Comparison of ENCODE assay signal across 14 cellular contexts in the genomic region with DNA sequence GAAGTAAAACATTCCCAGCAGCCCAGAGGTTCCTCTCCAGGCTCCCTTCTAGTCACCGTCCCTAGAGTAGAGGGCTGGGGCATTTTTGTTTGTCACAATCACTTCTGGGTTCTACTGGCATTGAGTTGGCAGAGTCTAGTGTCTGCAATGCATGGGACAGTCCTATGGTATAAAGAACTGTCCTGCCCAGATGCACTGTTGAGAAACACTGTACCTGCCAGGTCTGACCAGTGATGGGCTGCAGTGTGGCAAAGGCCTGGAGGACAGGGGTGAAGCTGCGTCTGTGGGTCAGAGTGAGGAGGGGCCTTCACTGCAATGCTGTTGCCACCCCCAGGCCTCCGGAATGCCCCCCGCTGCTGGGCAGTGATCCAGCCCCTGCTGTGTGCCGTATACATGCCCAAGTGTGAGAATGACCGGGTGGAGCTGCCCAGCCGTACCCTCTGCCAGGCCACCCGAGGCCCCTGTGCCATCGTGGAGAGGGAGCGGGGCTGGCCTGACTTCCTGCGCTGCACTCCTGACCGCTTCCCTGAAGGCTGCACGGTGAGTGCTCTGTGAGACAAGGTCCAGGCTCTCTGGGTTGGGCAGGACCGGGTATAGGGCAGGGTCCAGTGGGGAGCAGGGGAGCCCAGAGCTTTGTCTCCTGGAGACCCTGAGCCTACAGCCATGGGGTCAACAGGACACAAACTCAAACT. TPM values are rescaled to one million over a fixed set of nuclear protein-coding genes. Genes with fewer than 3 reads are reported as not detected.
A peak's percentile ranks its signal among the peaks of the same experiment; 100 is the strongest.
DNase-seq lines count a peak whose midpoint lies in the region; ATAC-seq and TF ChIP-seq lines count a peak whose summit lies in the region.
"Had no signal": no experiment of that assay in that cellular context is flagged by ENCODE, and none has a peak within 500 bp of the region (broad histone marks: within the 10 kb centered on the region; RNA-seq: fewer than 3 reads in every experiment).

No MANE protein-coding gene starts in this region.

- POLR2A ChIA-PET in Panc1 (lab: Charles Lee) = no interaction called here

- H3K36me3 ChIP-seq in Panc1 (ENCODE audit: control insufficient read depth, insufficient read depth, low read length) (no peaks in the 10 kb centered on the region), osteoblast (ENCODE audit: insufficient read depth, low read length) (no peaks in the 10 kb centered on the region), MG63 (no peaks in the 10 kb centered on the region)

- no peaks in the 10 kb centered on the region for H3K27me3 ChIP-seq in Panc1 (ENCODE audit: control insufficient read depth, insufficient read depth, low read length)
- H3K27me3 ChIP-seq in osteoblast (ENCODE audit: insufficient read depth, low read length) = no peaks in the 10 kb centered on the region
- no peaks in the 10 kb centered on the region for H3K27me3 ChIP-seq in MG63

- no peak overlapping the region for H3K4me2 ChIP-seq in osteoblast (ENCODE audit: insufficient read depth, low read length)
- H3K4me2 ChIP-seq: A549 had no signal

- H3K27ac ChIP-seq in Panc1 (ENCODE audit: low read length) = no peak overlapping the region
- H3K27ac ChIP-seq in osteoblast (ENCODE audit: low read depth, low read length) = no peak overlapping the region
- H3K27ac ChIP-seq: A549 had no signal

- peaks cover 12% of the 10 kb centered on the region for H4K20me1 ChIP-seq in osteoblast (ENCODE audit: insufficient read depth, low read length)

- CTCF ChIA-PET in Panc1 (lab: Charles Lee) = no interaction called here

- no peak overlapping the region for H2AFZ ChIP-seq in osteoblast (ENCODE audit: low read length)

- intact Hi-C loops in Panc1 (cut with micrococcal nuclease; ENCODE audit: unreplicated experiment) = no loop called here

- H3K4me1 ChIP-seq in Panc1 (ENCODE audit: control insufficient read depth, insufficient read depth, low read length) = no peaks in the 10 kb centered on the region
- H3K4me1 ChIP-seq in osteoblast (ENCODE audit: insufficient read depth, low read length) = no peaks in the 10 kb centered on the region
- H3K4me1 ChIP-seq: A549, Caco-2 had no signal

- TF ChIP-seq CTCF in Panc1 (IDR thresholded peaks at IDR 0.05) = no peak
- TF ChIP-seq CTCF in osteoblast (IDR thresholded peaks at IDR 0.05; ENCODE audit: extremely low read depth, low read depth, low read length) = no peak

- H3K4me3 ChIP-seq in Panc1 (ENCODE audit: low read depth in 2 of 2, low read length in 2 of 2) (no peak overlapping the region), osteoblast (ENCODE audit: insufficient read depth, low read length) (no peak overlapping the region), MG63 (no peak overlapping the region)
- H3K4me3 ChIP-seq: A549 had no signal

- H3K79me2 ChIP-seq in osteoblast (ENCODE audit: insufficient read depth, low read length) = no peaks in the 10 kb centered on the region

- no peak for DNase-seq in Panc1 (ENCODE audit: low read depth, low spot score)
- DNase-seq in left lobe of liver (ENCODE audit: low spot score) = no peak
- DNase-seq in osteoblast (ENCODE audit: insufficient read length, low spot score, missing footprints) = peak; percentile 32
- no peak for DNase-seq in AG08395 (ENCODE audit: low spot score)
- no peak for DNase-seq in MG63
- DNase-seq: Caco-2; CD8-positive, alpha-beta T cell; DMS53; GF-D8; IMR-90 had no signal

- ATAC-seq in Panc1 (peak; percentile 63), left lobe of liver (peak; percentile 67), GM19397 (IDR thresholded peaks at IDR 0.05; ENCODE audit: unreplicated experiment) (no peak)
- ATAC-seq: A549; CD8-positive, alpha-beta T cell; HCT116 had no signal

- no peaks in the 10 kb centered on the region for H3K9me3 ChIP-seq in Panc1 (ENCODE audit: control insufficient read depth, insufficient read depth, low read depth, low read length)
- no peaks in the 10 kb centered on the region for H3K9me3 ChIP-seq in osteoblast (ENCODE audit: low read depth, low read length)
- H3K9me3 ChIP-seq in MG63 = no peaks in the 10 kb centered on the region
- H3K9me3 ChIP-seq: A549, Caco-2 had no signal

- in situ Hi-C loops in Panc1 (cut with HindIII; ENCODE audit: low pct_unique_long_range_greater_than_20kb, low sequenced_read_pairs) = no loop called here

- no TSS peak for BruUV-seq in Panc1 (replicated peaks; lab: Mats Ljungman, UMichigan)

RNA-seq across cellular contexts. Expression of a gene that starts 14.8 kb away (rescaled TPM):
- total RNA-seq in Panc1 (2021; ENCODE audit: unreplicated experiment) = 2.9 TPM
- 4.0 TPM for polyA plus RNA-seq in Panc1 (2012; ENCODE audit: insufficient read length)
- 22.1 TPM for total RNA-seq in left lobe of liver
- total RNA-seq in osteoblast = 19.9 and 23.9 TPM in 2 replicates
- 9.0 and 14.3 TPM in 2 replicates for total RNA-seq in MG63 (2014; rRNA removed; shearing (Covaris generic); ENCODE audit: low replicate concordance)
- total RNA-seq: CD8-positive, alpha-beta T cell had no signal
- polyA plus RNA-seq: CD14-positive monocyte had no signal

RNA-seq across cellular contexts. Expression of a gene that starts 21.6 kb away (rescaled TPM):
- 20.2 TPM for total RNA-seq in Panc1 (2021; ENCODE audit: unreplicated experiment)
- 12.5 TPM for polyA plus RNA-seq in Panc1 (2012; ENCODE audit: insufficient read length)
- total RNA-seq in left lobe of liver = 9.9 TPM
- 10.1 and 11.2 TPM in 2 replicates for total RNA-seq in osteoblast
- total RNA-seq in MG63 (2014; rRNA removed; shearing (Covaris generic); ENCODE audit: low replicate concordance) = 4.8 and 5.5 TPM in 2 replicates

RNA-seq across cellular contexts. Expression of a gene that starts 58.7 kb away (rescaled TPM):
- total RNA-seq in Panc1 (2021; ENCODE audit: unreplicated experiment) (5.4 TPM), left lobe of liver (33.7 TPM), osteoblast (under 0.01 and 0.36 TPM in 2 replicates)
- polyA plus RNA-seq in Panc1 (2012; ENCODE audit: insufficient read length) = 7.4 TPM
- total RNA-seq in MG63 (2014; rRNA removed; shearing (Covaris generic); ENCODE audit: low replicate concordance) = 3.4 and 7.0 TPM in 2 replicates
